In the genomic region with DNA sequence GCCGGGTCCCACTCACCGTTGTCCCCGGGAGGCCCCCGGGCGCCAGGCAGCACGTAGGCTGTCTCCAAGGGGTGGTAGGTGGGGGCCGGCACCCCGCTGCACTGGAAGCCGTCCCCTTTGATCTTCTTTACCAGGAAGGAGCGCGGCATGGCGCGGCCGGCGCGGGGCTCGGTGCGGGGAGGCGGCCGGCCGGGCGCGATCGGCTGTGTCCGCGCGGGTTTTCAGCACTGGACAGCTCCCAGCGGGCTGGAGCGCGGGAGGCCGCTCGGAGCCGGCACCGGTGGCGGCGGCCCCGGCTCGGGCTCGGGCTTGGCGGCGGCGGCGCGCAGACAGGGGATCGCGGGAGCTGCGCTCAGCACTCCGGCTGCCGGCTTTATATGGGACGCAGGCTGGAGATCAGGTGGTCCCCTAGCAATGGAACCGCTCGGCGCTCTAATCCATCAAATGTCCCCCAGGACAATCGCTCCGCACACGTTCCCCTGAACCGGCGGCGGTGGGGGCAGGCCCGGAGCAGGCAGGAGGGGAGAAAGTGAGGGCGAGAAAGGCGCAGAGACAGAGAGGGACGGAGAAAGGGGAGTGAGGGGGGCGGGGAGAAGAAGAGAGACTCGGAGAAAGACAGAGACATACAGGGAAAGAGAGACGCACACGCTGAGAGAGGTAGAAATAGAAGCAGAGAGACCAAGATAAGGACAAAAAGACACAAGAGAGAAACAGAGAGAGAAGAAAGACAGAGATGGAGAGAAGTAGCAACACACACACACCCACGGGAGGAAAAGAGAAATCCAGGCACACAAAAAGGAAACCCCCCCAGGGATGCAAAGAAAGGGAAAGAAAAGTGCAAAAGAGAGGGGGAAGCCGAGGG, we compare ENCODE assay signal across 1 cellular context.
TF ChIP-seq lines count a peak whose summit lies in the region.

A gene (minus strand): TSS at position 350 of the 862 bp plus-strand sequence. CDS start 201 bp downstream, at position 149.

TF ChIP-seq in HepG2, 621 proteins besides CTCF, POLR2A, EP300 and RAD21 (continued from another document and continues in another):
- TF ChIP-seq, protein P1, sequence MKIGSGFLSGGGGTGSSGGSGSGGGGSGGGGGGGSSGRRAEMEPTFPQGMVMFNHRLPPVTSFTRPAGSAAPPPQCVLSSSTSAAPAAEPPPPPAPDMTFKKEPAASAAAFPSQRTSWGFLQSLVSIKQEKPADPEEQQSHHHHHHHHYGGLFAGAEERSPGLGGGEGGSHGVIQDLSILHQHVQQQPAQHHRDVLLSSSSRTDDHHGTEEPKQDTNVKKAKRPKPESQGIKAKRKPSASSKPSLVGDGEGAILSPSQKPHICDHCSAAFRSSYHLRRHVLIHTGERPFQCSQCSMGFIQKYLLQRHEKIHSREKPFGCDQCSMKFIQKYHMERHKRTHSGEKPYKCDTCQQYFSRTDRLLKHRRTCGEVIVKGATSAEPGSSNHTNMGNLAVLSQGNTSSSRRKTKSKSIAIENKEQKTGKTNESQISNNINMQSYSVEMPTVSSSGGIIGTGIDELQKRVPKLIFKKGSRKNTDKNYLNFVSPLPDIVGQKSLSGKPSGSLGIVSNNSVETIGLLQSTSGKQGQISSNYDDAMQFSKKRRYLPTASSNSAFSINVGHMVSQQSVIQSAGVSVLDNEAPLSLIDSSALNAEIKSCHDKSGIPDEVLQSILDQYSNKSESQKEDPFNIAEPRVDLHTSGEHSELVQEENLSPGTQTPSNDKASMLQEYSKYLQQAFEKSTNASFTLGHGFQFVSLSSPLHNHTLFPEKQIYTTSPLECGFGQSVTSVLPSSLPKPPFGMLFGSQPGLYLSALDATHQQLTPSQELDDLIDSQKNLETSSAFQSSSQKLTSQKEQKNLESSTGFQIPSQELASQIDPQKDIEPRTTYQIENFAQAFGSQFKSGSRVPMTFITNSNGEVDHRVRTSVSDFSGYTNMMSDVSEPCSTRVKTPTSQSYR (CRISPR knock-in tag; IDR thresholded peaks at IDR 0.05; ENCODE audit: borderline replicate concordance) = peak; percentile 67
- TF ChIP-seq SALL2 (CRISPR knock-in tag; IDR thresholded peaks at IDR 0.05) (peak; percentile 100), KLF9 (CRISPR knock-in tag; IDR thresholded peaks at IDR 0.05; ENCODE audit: low read depth) (no peak), ZNF598 (CRISPR knock-in tag; IDR thresholded peaks at IDR 0.05; ENCODE audit: borderline replicate concordance) (peak; percentile 78; the same call in 1 of the 2 replicates), ZNF547 (CRISPR knock-in tag; IDR thresholded peaks at IDR 0.05) (peak; percentile 99), POLR2G (IDR thresholded peaks at IDR 0.05; ENCODE audit: low read depth, low read length) (no peak), MTA1 (CRISPR knock-in tag; IDR thresholded peaks at IDR 0.05; ENCODE audit: borderline replicate concordance) (peak; percentile 77; the same call in 1 of the 2 replicates), SUZ12 (IDR thresholded peaks at IDR 0.05; ENCODE audit: low read depth, low read length) (no peak), ZNF432 (CRISPR knock-in tag; IDR thresholded peaks at IDR 0.05; ENCODE audit: borderline replicate concordance) (no peak), PLRG1 (conservative IDR thresholded peaks at IDR 0.05) (no peak), KMT2A (CRISPR knock-in tag; IDR thresholded peaks at IDR 0.05) (no peak; the same call in 1 of the 2 replicates), ZNF274 (CRISPR knock-in tag; IDR thresholded peaks at IDR 0.05) (peak; percentile 98), KDM5A (IDR thresholded peaks at IDR 0.05; ENCODE audit: borderline replicate concordance, low read length) (no peak; the same call in 1 of the 2 replicates), SPEN (CRISPR knock-in tag; IDR thresholded peaks at IDR 0.05; ENCODE audit: low read depth) (peak; percentile 95), ATF7-NPFF (CRISPR knock-in tag; IDR thresholded peaks at IDR 0.05; ENCODE audit: low read depth) (peak; percentile 100), SALL1 (CRISPR knock-in tag; IDR thresholded peaks at IDR 0.05) (peak; percentile 100)
- TF ChIP-seq, protein P2, sequence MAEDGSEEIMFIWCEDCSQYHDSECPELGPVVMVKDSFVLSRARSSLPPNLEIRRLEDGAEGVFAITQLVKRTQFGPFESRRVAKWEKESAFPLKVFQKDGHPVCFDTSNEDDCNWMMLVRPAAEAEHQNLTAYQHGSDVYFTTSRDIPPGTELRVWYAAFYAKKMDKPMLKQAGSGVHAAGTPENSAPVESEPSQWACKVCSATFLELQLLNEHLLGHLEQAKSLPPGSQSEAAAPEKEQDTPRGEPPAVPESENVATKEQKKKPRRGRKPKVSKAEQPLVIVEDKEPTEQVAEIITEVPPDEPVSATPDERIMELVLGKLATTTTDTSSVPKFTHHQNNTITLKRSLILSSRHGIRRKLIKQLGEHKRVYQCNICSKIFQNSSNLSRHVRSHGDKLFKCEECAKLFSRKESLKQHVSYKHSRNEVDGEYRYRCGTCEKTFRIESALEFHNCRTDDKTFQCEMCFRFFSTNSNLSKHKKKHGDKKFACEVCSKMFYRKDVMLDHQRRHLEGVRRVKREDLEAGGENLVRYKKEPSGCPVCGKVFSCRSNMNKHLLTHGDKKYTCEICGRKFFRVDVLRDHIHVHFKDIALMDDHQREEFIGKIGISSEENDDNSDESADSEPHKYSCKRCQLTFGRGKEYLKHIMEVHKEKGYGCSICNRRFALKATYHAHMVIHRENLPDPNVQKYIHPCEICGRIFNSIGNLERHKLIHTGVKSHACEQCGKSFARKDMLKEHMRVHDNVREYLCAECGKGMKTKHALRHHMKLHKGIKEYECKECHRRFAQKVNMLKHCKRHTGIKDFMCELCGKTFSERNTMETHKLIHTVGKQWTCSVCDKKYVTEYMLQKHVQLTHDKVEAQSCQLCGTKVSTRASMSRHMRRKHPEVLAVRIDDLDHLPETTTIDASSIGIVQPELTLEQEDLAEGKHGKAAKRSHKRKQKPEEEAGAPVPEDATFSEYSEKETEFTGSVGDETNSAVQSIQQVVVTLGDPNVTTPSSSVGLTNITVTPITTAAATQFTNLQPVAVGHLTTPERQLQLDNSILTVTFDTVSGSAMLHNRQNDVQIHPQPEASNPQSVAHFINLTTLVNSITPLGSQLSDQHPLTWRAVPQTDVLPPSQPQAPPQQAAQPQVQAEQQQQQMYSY (CRISPR knock-in tag; IDR thresholded peaks at IDR 0.05) = peak; percentile 79; the same call in 1 of the 2 replicates
- TF ChIP-seq, protein P3, sequence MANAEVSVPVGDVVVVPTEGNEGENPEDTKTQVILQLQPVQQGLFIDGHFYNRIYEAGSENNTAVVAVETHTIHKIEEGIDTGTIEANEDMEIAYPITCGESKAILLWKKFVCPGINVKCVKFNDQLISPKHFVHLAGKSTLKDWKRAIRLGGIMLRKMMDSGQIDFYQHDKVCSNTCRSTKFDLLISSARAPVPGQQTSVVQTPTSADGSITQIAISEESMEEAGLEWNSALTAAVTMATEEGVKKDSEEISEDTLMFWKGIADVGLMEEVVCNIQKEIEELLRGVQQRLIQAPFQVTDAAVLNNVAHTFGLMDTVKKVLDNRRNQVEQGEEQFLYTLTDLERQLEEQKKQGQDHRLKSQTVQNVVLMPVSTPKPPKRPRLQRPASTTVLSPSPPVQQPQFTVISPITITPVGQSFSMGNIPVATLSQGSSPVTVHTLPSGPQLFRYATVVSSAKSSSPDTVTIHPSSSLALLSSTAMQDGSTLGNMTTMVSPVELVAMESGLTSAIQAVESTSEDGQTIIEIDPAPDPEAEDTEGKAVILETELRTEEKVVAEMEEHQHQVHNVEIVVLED (CRISPR knock-in tag; IDR thresholded peaks at IDR 0.05; ENCODE audit: borderline replicate concordance) = no peak
- TF ChIP-seq, protein P4, sequence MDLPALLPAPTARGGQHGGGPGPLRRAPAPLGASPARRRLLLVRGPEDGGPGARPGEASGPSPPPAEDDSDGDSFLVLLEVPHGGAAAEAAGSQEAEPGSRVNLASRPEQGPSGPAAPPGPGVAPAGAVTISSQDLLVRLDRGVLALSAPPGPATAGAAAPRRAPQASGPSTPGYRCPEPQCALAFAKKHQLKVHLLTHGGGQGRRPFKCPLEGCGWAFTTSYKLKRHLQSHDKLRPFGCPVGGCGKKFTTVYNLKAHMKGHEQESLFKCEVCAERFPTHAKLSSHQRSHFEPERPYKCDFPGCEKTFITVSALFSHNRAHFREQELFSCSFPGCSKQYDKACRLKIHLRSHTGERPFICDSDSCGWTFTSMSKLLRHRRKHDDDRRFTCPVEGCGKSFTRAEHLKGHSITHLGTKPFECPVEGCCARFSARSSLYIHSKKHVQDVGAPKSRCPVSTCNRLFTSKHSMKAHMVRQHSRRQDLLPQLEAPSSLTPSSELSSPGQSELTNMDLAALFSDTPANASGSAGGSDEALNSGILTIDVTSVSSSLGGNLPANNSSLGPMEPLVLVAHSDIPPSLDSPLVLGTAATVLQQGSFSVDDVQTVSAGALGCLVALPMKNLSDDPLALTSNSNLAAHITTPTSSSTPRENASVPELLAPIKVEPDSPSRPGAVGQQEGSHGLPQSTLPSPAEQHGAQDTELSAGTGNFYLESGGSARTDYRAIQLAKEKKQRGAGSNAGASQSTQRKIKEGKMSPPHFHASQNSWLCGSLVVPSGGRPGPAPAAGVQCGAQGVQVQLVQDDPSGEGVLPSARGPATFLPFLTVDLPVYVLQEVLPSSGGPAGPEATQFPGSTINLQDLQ (CRISPR knock-in tag; IDR thresholded peaks at IDR 0.05) = peak; percentile 97
- TF ChIP-seq, protein P5, sequence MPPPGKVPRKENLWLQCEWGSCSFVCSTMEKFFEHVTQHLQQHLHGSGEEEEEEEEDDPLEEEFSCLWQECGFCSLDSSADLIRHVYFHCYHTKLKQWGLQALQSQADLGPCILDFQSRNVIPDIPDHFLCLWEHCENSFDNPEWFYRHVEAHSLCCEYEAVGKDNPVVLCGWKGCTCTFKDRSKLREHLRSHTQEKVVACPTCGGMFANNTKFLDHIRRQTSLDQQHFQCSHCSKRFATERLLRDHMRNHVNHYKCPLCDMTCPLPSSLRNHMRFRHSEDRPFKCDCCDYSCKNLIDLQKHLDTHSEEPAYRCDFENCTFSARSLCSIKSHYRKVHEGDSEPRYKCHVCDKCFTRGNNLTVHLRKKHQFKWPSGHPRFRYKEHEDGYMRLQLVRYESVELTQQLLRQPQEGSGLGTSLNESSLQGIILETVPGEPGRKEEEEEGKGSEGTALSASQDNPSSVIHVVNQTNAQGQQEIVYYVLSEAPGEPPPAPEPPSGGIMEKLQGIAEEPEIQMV (CRISPR knock-in tag; IDR thresholded peaks at IDR 0.05; ENCODE audit: low read depth) = peak; percentile 97
- TF ChIP-seq, protein P6, sequence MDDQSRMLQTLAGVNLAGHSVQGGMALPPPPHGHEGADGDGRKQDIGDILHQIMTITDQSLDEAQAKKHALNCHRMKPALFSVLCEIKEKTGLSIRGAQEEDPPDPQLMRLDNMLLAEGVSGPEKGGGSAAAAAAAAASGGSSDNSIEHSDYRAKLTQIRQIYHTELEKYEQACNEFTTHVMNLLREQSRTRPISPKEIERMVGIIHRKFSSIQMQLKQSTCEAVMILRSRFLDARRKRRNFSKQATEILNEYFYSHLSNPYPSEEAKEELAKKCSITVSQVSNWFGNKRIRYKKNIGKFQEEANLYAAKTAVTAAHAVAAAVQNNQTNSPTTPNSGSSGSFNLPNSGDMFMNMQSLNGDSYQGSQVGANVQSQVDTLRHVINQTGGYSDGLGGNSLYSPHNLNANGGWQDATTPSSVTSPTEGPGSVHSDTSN (CRISPR knock-in tag; IDR thresholded peaks at IDR 0.05; ENCODE audit: borderline replicate concordance) = peak; percentile 94
- TF ChIP-seq, protein P7, sequence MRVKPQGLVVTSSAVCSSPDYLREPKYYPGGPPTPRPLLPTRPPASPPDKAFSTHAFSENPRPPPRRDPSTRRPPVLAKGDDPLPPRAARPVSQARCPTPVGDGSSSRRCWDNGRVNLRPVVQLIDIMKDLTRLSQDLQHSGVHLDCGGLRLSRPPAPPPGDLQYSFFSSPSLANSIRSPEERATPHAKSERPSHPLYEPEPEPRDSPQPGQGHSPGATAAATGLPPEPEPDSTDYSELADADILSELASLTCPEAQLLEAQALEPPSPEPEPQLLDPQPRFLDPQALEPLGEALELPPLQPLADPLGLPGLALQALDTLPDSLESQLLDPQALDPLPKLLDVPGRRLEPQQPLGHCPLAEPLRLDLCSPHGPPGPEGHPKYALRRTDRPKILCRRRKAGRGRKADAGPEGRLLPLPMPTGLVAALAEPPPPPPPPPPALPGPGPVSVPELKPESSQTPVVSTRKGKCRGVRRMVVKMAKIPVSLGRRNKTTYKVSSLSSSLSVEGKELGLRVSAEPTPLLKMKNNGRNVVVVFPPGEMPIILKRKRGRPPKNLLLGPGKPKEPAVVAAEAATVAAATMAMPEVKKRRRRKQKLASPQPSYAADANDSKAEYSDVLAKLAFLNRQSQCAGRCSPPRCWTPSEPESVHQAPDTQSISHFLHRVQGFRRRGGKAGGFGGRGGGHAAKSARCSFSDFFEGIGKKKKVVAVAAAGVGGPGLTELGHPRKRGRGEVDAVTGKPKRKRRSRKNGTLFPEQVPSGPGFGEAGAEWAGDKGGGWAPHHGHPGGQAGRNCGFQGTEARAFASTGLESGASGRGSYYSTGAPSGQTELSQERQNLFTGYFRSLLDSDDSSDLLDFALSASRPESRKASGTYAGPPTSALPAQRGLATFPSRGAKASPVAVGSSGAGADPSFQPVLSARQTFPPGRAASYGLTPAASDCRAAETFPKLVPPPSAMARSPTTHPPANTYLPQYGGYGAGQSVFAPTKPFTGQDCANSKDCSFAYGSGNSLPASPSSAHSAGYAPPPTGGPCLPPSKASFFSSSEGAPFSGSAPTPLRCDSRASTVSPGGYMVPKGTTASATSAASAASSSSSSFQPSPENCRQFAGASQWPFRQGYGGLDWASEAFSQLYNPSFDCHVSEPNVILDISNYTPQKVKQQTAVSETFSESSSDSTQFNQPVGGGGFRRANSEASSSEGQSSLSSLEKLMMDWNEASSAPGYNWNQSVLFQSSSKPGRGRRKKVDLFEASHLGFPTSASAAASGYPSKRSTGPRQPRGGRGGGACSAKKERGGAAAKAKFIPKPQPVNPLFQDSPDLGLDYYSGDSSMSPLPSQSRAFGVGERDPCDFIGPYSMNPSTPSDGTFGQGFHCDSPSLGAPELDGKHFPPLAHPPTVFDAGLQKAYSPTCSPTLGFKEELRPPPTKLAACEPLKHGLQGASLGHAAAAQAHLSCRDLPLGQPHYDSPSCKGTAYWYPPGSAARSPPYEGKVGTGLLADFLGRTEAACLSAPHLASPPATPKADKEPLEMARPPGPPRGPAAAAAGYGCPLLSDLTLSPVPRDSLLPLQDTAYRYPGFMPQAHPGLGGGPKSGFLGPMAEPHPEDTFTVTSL (CRISPR knock-in tag; IDR thresholded peaks at IDR 0.05; ENCODE audit: borderline replicate concordance) = no peak; the same call in 1 of the 2 replicates
- TF ChIP-seq, protein P8, sequence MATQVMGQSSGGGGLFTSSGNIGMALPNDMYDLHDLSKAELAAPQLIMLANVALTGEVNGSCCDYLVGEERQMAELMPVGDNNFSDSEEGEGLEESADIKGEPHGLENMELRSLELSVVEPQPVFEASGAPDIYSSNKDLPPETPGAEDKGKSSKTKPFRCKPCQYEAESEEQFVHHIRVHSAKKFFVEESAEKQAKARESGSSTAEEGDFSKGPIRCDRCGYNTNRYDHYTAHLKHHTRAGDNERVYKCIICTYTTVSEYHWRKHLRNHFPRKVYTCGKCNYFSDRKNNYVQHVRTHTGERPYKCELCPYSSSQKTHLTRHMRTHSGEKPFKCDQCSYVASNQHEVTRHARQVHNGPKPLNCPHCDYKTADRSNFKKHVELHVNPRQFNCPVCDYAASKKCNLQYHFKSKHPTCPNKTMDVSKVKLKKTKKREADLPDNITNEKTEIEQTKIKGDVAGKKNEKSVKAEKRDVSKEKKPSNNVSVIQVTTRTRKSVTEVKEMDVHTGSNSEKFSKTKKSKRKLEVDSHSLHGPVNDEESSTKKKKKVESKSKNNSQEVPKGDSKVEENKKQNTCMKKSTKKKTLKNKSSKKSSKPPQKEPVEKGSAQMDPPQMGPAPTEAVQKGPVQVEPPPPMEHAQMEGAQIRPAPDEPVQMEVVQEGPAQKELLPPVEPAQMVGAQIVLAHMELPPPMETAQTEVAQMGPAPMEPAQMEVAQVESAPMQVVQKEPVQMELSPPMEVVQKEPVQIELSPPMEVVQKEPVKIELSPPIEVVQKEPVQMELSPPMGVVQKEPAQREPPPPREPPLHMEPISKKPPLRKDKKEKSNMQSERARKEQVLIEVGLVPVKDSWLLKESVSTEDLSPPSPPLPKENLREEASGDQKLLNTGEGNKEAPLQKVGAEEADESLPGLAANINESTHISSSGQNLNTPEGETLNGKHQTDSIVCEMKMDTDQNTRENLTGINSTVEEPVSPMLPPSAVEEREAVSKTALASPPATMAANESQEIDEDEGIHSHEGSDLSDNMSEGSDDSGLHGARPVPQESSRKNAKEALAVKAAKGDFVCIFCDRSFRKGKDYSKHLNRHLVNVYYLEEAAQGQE (IDR thresholded peaks at IDR 0.05; ENCODE audit: borderline replicate concordance in 1 of 2, low read depth in 1 of 2, low read length in 2 of 2) = peak; percentile 91 to 96
